Comparison of ENCODE assay signal across 20 cellular contexts in the genomic region with DNA sequence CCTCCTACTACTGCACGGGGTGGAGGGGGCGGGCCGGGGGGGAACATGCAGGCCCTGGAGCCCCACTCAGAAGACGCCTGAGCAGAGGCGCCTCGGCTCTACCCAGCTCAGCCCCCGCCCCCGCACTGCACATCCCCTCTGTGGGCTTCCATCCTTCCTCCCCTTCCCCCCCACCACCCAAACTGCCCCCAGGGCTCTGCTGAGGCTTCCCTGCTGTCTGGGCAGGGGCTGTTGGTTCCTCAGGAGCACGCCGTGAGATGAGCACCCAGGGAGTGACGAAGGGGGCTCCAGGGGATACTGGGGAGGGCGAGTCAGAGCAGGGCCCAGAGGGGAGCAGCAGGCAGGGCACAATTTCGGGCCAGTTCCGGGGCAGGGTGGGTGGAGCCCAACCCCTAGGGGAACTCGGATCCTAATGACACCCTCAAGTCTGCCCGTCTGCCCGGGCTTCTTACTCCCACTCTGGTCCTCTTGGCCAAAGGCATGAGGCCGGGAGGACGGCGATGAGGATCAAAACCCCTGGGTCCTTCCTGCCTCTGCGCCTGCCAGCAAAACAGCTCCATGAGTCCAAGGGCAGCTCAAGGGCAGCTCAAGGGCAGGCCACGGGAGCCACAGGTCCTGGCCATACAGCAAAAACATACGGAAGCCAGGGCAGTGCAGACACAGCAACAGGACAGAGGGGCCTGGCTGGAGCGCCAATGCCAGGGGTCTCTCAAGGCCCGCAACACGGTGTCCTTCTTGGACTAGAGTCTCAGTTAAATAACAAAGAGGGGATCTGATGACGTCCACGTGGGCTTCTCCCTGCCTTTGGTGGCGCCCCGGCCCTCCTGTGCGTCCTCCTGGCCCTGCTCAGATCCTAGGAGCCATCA.
DNase-seq lines count a peak whose midpoint lies in the region; ATAC-seq, FAIRE-seq and TF ChIP-seq lines count a peak whose summit lies in the region.
"Had no signal": no experiment of that assay in that cellular context is flagged by ENCODE, and none has a peak within 500 bp of the region (broad histone marks: within the 10 kb centered on the region; RNA-seq: fewer than 3 reads in every experiment).

No MANE protein-coding gene starts in this region.

- H3K4me1 Mint-ChIP-seq in activated T-helper 2 cell treated with anti-CD3 and anti-CD28 coated beads, Interferon-gamma antibody, Interleukin-2, Interleukin-4, amounts not matched to agents 10 μg/mL and 5 μg/mL and 100 μg/mL, durations not matched to agents 14 hours and 24 hours and 36 hours (ENCODE audit: low read depth) = peaks cover 71% of the 10 kb centered on the region
- H3K4me1 Mint-ChIP-seq in progenitor cell of endocrine pancreas (ENCODE audit: low read depth) = peaks cover 7% of the 10 kb centered on the region
- H3K4me1 Mint-ChIP-seq in mesothelial cell of epicardium = peaks cover 25% of the 10 kb centered on the region

- peak overlapping the region; percentile 98 for H3K27ac Mint-ChIP-seq in activated T-helper 2 cell treated with anti-CD3 and anti-CD28 coated beads, Interferon-gamma antibody, Interleukin-2, Interleukin-4, amounts not matched to agents 10 μg/mL and 5 μg/mL and 100 μg/mL, durations not matched to agents 14 hours and 24 hours and 36 hours
- peak overlapping the region; percentile 59 for H3K27ac Mint-ChIP-seq in progenitor cell of endocrine pancreas
- H3K27ac Mint-ChIP-seq in mesothelial cell of epicardium = no peak overlapping the region
- H3K27ac Mint-ChIP-seq: nephron had no signal

- H3K36me3 Mint-ChIP-seq in activated T-helper 2 cell treated with anti-CD3 and anti-CD28 coated beads, Interferon-gamma antibody, Interleukin-2, Interleukin-4, amounts not matched to agents 10 μg/mL and 5 μg/mL and 100 μg/mL, durations not matched to agents 14 hours and 24 hours and 36 hours (ENCODE audit: low read depth) = peaks cover 43% of the 10 kb centered on the region
- H3K36me3 Mint-ChIP-seq in progenitor cell of endocrine pancreas (ENCODE audit: insufficient read depth) (no peaks in the 10 kb centered on the region), mesothelial cell of epicardium (no peaks in the 10 kb centered on the region)

- TF ChIP-seq CTCF in progenitor cell of endocrine pancreas (IDR thresholded peaks at IDR 0.05; ENCODE audit: unreplicated experiment) (no peak), mesothelial cell of epicardium (IDR thresholded peaks at IDR 0.05; ENCODE audit: unreplicated experiment) (no peak)

- intact Hi-C loops in activated T-helper 2 cell treated with anti-CD3 and anti-CD28 coated beads, Interferon-gamma antibody, Interleukin-2, Interleukin-4, amounts not matched to agents 10 μg/mL and 5 μg/mL and 100 μg/mL, durations not matched to agents 14 hours and 24 hours and 36 hours (cut with micrococcal nuclease) = loop anchor here (5.0 kb wide), 1 partner anchor 186 kb away; no protein-coding TSS in a partner anchor

- H3K9me3 Mint-ChIP-seq in activated T-helper 2 cell treated with anti-CD3 and anti-CD28 coated beads, Interferon-gamma antibody, Interleukin-2, Interleukin-4, amounts not matched to agents 10 μg/mL and 5 μg/mL and 100 μg/mL, durations not matched to agents 14 hours and 24 hours and 36 hours = no peaks in the 10 kb centered on the region
- H3K9me3 Mint-ChIP-seq in progenitor cell of endocrine pancreas (ENCODE audit: low read depth) (no peaks in the 10 kb centered on the region), mesothelial cell of epicardium (no peaks in the 10 kb centered on the region)
- H3K9me3 Mint-ChIP-seq: nephron had no signal

- peak; percentile 59 for DNase-seq in activated CD8-positive, alpha-beta memory T cell treated with anti-CD3 and anti-CD28 coated beads for 24 hours
- no peak for DNase-seq in activated CD8-positive, alpha-beta memory T cell treated with anti-CD3 and anti-CD28 coated beads, Interleukin-2, amount 50 U/mL, for 48 hours
- DNase-seq in GM19239 (ENCODE audit: insufficient read length, low spot score) (no peak), progenitor cell of endocrine pancreas (ENCODE audit: low spot score, unreplicated experiment) (no peak), mesothelial cell of epicardium (ENCODE audit: low spot score in 2 of 2, unreplicated experiment in 2 of 2) (no peak), SHP77 treated with DMSO at 0.1 percent for 48 hours (lab: John Stamatoyannopoulos, UW) (no peak)
- no peak for DNase-seq in activated T-helper 2 cell treated with anti-CD3 and anti-CD28 coated beads, Interferon-gamma antibody, Interleukin-2, Interleukin-4, amounts not matched to agents 10 μg/mL and 5 μg/mL and 100 μg/mL, durations not matched to agents 14 hours and 24 hours and 36 hours (ENCODE audit: low spot score)
- DNase-seq: amniotic stem cell; central memory CD4-positive, alpha-beta T cell; heart right ventricle; NCI-H1417; NCI-H2171; NCI-H774; SW 1271; upper lobe of right lung had no signal

- FAIRE-seq in GM19239 (lab: Jason Lieb, UNC) = peak; percentile 42
- FAIRE-seq: GM18507, islet of Langerhans, RCC 7860 had no signal

- ATAC-seq in GM19463 (IDR thresholded peaks at IDR 0.05; ENCODE audit: unreplicated experiment) = no peak

- peak overlapping the region; percentile 84 for H3K4me3 Mint-ChIP-seq in activated T-helper 2 cell treated with anti-CD3 and anti-CD28 coated beads, Interferon-gamma antibody, Interleukin-2, Interleukin-4, amounts not matched to agents 10 μg/mL and 5 μg/mL and 100 μg/mL, durations not matched to agents 14 hours and 24 hours and 36 hours (ENCODE audit: low read depth)
- H3K4me3 Mint-ChIP-seq in progenitor cell of endocrine pancreas (ENCODE audit: low read depth) (no peak overlapping the region), mesothelial cell of epicardium (no peak overlapping the region)
- H3K4me3 Mint-ChIP-seq: nephron had no signal

- H3K27me3 Mint-ChIP-seq in activated T-helper 2 cell treated with anti-CD3 and anti-CD28 coated beads, Interferon-gamma antibody, Interleukin-2, Interleukin-4, amounts not matched to agents 10 μg/mL and 5 μg/mL and 100 μg/mL, durations not matched to agents 14 hours and 24 hours and 36 hours (ENCODE audit: low read depth) = no peaks in the 10 kb centered on the region
- H3K27me3 Mint-ChIP-seq in progenitor cell of endocrine pancreas (no peaks in the 10 kb centered on the region), mesothelial cell of epicardium (ENCODE audit: low read depth) (no peaks in the 10 kb centered on the region)
